35 cellular contexts compared by ENCODE assay signal in the genomic region with DNA sequence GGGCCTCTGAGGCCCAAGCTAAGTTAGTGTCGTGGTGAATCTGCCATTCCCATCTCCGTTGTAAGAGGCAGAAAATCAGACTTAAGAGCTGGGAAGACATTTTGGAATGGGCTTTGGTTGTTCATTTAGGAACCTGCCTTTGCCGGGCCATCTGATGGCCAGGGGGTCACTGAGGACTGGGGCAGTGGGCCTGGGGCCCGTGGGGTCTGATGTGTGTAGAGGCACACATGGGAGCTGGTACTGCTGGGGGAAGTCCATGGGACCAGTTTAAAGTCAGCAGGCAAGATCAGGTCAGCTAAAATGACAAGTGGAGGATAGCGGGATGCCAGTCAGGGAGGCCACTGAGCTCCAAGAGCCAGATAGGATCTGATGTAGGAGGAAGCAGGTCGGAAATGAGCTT. TPM values are rescaled to one million over a fixed set of nuclear protein-coding genes. Genes with fewer than 3 reads are reported as not detected.
"Had no signal": no experiment of that assay in that cellular context is flagged by ENCODE, and none has a peak within 500 bp of the region (broad histone marks: within the 10 kb centered on the region; RNA-seq: fewer than 3 reads in every experiment).

No MANE protein-coding gene starts in this region.

- DNase-seq: activated B cell treated with CpG ODN at 0.5 μM for 24 hours; activated CD4-positive, alpha-beta T cell treated with anti-CD3 and anti-CD28 coated beads for 48 hours; activated CD4-positive, alpha-beta T cell treated with anti-CD3 and anti-CD28 coated beads, Interleukin-2, amount 50 U/mL, for 1 hour; activated CD4-positive, alpha-beta T cell treated with anti-CD3 and anti-CD28 coated beads, Interleukin-2, amount 50 U/mL, for 48 hours; activated CD8-positive, alpha-beta memory T cell treated with anti-CD3 and anti-CD28 coated beads, Interleukin-2, amount 10 ng/mL, durations not matched to agents 7 days and 5 days; activated CD8-positive, alpha-beta memory T cell treated with anti-CD3 and anti-CD28 coated beads, Interleukin-2, amount 50 U/mL, for 4 hours; activated CD8-positive, alpha-beta T cell treated with anti-CD3 and anti-CD28 coated beads for 36 hours; activated effector memory CD4-positive, alpha-beta T cell treated with anti-CD3 and anti-CD28 coated beads, Interleukin-2, amount 50 U/mL, for 16 hours; activated naive CD4-positive, alpha-beta T cell treated with anti-CD3 and anti-CD28 coated beads for 36 hours; activated naive CD8-positive, alpha-beta T cell treated with anti-CD3 and anti-CD28 coated beads for 36 hours; activated naive CD8-positive, alpha-beta T cell treated with anti-CD3 and anti-CD28 coated beads, Interleukin-2, amount 50 U/mL, for 24 hours; activated T-cell treated with anti-CD3 and anti-CD28 coated beads, Interleukin-2, amount 50 U/mL, for 1 hour; activated T-cell treated with anti-CD3 and anti-CD28 coated beads, Interleukin-2, amount 50 U/mL, for 48 hours; amygdala; central memory CD4-positive, alpha-beta T cell; cerebellar nuclear complex; colonic mucosa; effector CD8-positive, alpha-beta T cell; esophagus squamous epithelium; foreskin melanocyte; glutamatergic neuron; T-helper 1 cell; T-helper 17 cell; T1000; WERI-Rb-1 had no signal

- ATAC-seq: activated CD4-positive, CD25-positive, alpha-beta regulatory T cell treated with anti-CD3 and anti-CD28 coated beads, Interleukin-2, amount 50 U/mL, for 24 hours; activated CD8-positive, alpha-beta memory T cell treated with anti-CD3 and anti-CD28 coated beads, Interleukin-2, amount 10 ng/mL, durations not matched to agents 7 days and 5 days; activated CD8-positive, alpha-beta T cell treated with anti-CD3 and anti-CD28 coated beads for 36 hours; activated naive CD8-positive, alpha-beta T cell treated with anti-CD3 and anti-CD28 coated beads, Interleukin-2, amount 50 U/mL, for 24 hours; body of pancreas; T-helper 17 cell had no signal

- H3K27ac ChIP-seq: body of pancreas, breast epithelium, colonic mucosa, epithelial cell of prostate, WERI-Rb-1 had no signal

- H3K27me3 ChIP-seq: adrenal gland, body of pancreas, breast epithelium, colonic mucosa, esophagus squamous epithelium had no signal

- FAIRE-seq: endometrium, endothelial cell of umbilical vein had no signal

- H3K9me3 ChIP-seq: adrenal gland, body of pancreas, breast epithelium, colonic mucosa, esophagus squamous epithelium had no signal

- H3K4me1 ChIP-seq: adrenal gland, body of pancreas, breast epithelium, colonic mucosa had no signal

- H3K36me3 ChIP-seq: adrenal gland, breast epithelium, colonic mucosa, esophagus squamous epithelium, WERI-Rb-1 had no signal

- H3K4me3 ChIP-seq: adrenal gland, body of pancreas, breast epithelium, colonic mucosa, esophagus squamous epithelium had no signal

RNA-seq across cellular contexts. Expression of gene RGMA, which starts 38.3 kb away (rescaled TPM):
- total RNA-seq: activated B cell treated with CpG ODN at 0.5 μM for 24 hours; activated CD8-positive, alpha-beta memory T cell treated with anti-CD3 and anti-CD28 coated beads for 36 hours; activated CD8-positive, alpha-beta T cell treated with anti-CD3 and anti-CD28 coated beads for 36 hours; activated T-helper 2 cell treated with anti-CD3 and anti-CD28 coated beads, Interferon-gamma antibody, Interleukin-2, Interleukin-4, amounts not matched to agents 10 μg/mL and 5 μg/mL and 100 μg/mL, durations not matched to agents 14 hours and 24 hours and 36 hours; fibroblast of villous mesenchyme; T-helper 17 cell had no signal
